8 cellular contexts compared by ENCODE assay signal in the genomic region with DNA sequence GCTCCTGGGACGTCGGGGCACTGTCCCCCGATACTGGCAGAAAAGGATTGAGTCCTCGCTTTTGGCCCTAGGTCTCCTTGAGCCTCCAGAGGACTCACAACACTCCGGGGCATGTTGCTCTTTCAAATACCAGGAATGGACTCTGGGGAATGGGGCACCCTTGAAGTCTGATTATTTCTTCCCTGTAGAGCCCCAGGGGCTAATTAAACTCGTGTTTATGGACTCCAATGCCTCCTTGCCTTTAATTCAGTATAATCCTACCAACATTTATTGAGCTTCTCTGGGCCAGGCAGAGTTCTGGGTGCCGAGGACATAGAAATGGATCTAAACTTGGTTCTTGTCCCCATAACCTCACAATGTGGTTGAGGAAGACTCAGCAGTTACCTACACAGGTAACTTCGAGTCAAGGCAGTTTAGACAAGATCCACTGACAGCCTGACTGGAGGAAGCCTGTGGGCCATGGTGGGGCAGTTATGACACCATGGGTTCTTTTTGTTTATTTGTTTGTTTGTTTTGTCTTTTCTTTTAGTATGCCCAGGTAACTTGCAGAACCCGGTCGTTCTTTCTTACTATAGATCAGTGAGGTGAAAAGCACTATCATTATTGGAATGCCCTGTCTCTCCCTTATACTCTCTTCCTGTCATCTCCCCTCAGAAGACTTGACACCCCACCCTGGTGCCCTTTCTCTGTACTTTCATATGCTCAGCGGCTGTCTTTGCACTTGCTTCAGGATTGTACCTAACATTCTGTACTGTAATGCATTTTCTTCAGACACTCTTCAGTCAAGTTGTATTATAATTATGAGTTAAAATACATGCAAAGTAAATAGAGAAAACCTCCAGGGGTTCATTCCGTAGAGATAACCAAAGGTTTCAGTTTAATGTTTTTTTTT. TPM values are rescaled to one million over a fixed set of nuclear protein-coding genes. Genes with fewer than 3 reads are reported as not detected.
A peak's percentile ranks its signal among the peaks of the same experiment; 100 is the strongest.
DNase-seq lines count a peak whose midpoint lies in the region; ATAC-seq and TF ChIP-seq lines count a peak whose summit lies in the region.

No MANE protein-coding gene starts in this region.

- peak overlapping the region; percentile 91 for H3K4me3 ChIP-seq in lower leg skin (ENCODE audit: low read depth, poor library complexity, severe bottlenecking)
- peak overlapping the region; percentile 69 to 88 for H3K4me3 ChIP-seq in vagina

- WGBS in lower leg skin, 2 donors, result 13 to 14% methylated on average over 11 of the region's 12 CpGs

- peak; percentile 3 for ATAC-seq in GM21447 (IDR thresholded peaks at IDR 0.05; ENCODE audit: unreplicated experiment)

- no peak for TF ChIP-seq POLR2A in lower leg skin (IDR thresholded peaks at IDR 0.05)
- TF ChIP-seq POLR2A in vagina (IDR thresholded peaks at IDR 0.05), result no peak

- TF ChIP-seq CTCF in lower leg skin (IDR thresholded peaks at IDR 0.05) (no peak), vagina (IDR thresholded peaks at IDR 0.05) (no peak)

- H3K27me3 ChIP-seq in vagina, result no peaks in the 10 kb centered on the region

- DNase-seq in CD1c-positive myeloid dendritic cell (ENCODE audit: extremely low spot score), result peak; percentile 47
- DNase-seq in OCI-M1 (lab: John Stamatoyannopoulos, UW), result peak; percentile 88
- DNase-seq in caudate nucleus (lab: John Stamatoyannopoulos, UW), result peak in 1 of 61 donors; percentile 53
- no peak for DNase-seq in lower leg skin (ENCODE audit: low spot score in 2 of 2)
- no peak for DNase-seq in vagina (ENCODE audit: extremely low spot score in 2 of 2)
- no peak for DNase-seq in effector CD4-positive, alpha-beta T cell
- DNase-seq in pons (ENCODE audit: low spot score), result no peak

- no peaks in the 10 kb centered on the region for H3K9me3 ChIP-seq in vagina

- H3K36me3 ChIP-seq in vagina, result no peaks in the 10 kb centered on the region

- peaks cover 58% of the 10 kb centered on the region for H3K4me1 ChIP-seq in vagina

- H3K27ac ChIP-seq in caudate nucleus (ENCODE audit: low read depth, low read length), result peak overlapping the region; percentile 88
- peak overlapping the region; percentile 97 for H3K27ac ChIP-seq in vagina

- intact Hi-C loops in lower leg skin (cut with DNase I; ENCODE audit: low total_unique reads) (no loop called here), vagina (cut with DNase I) (loop anchor here (5.0 kb wide), 1 partner anchor 33 kb away; no protein-coding TSS in a partner anchor)

RNA-seq across cellular contexts. Expression of a gene that starts 3.2 kb away (rescaled TPM):
- total RNA-seq in lower leg skin (100 to 1,000 TPM; 136 to 163 (median 147) TPM), vagina (144 TPM)

RNA-seq across cellular contexts. Expression of a gene that starts 47.4 kb away (rescaled TPM):
- 10 to 100 TPM; 31.8 to 46.8 (median 35.3) TPM for total RNA-seq in lower leg skin
- total RNA-seq in vagina, result 38.8 TPM

RNA-seq across cellular contexts. Expression of a gene that starts 47.7 kb away (rescaled TPM):
- total RNA-seq in lower leg skin (10 to 100 TPM in 3 of 4 donors, 1 to 10 TPM in 1; 9.6 to 27.9 (median 15.2) TPM), vagina (14.7 TPM)

Comparison
In these comparisons a context has a peak if more than half of its experiments do, and no peak if none do; other contexts are left out.
1. DNase-seq: peak in CD1c-positive myeloid dendritic cell (single experiment) and OCI-M1 (single experiment); none in lower leg skin (0 of 2), vagina (0 of 2), effector CD4-positive, alpha-beta T cell (single experiment) and pons (single experiment).